In the genomic region with DNA sequence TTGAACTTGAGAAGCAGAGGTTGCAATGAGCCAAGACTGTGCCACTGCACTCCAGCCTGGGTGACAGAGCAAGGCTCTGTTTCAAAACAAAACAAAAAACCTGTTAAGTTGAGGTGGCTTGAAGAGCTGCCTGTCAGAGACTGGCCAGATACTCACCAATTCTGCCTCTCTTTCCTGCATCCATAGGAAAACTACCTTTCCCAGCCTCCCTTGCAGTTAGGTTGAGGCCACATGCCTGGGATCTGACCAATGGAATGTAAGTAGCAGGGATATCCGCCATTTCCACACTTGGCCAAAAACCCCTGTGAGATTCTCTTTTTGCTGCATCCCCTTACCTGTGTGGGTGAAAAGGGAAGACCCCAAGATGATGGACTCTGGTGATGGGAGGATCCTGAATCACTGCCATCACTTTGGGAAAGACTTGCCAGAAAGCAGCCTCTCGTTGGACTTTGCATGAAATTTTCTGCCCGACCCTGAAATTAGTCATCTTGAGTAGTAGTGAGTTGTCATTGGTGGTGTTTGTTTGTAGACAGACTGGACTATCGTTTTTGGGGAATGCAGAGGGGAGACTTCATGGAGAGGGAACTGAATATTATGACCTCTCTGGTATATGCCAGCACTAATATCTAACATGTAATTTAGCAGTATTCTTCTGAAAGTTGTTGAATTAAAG, we compare ENCODE assay signal across 12 cellular contexts. TPM values are rescaled to one million over a fixed set of nuclear protein-coding genes. Genes with fewer than 3 reads are reported as not detected.
DNase-seq lines count a peak whose midpoint lies in the region; ATAC-seq, FAIRE-seq and TF ChIP-seq lines count a peak whose summit lies in the region.
"Had no signal": no experiment of that assay in that cellular context is flagged by ENCODE, and none has a peak within 500 bp of the region (broad histone marks: within the 10 kb centered on the region; RNA-seq: fewer than 3 reads in every experiment).

No MANE protein-coding gene starts in this region.

- no peaks in the 10 kb centered on the region for H3K9me3 ChIP-seq in CD4-positive, alpha-beta memory T cell (ENCODE audit: control insufficient read depth in 1 of 2, low read length in 2 of 2)
- peaks cover 2% of the 10 kb centered on the region; the same call in 1 of the 2 replicates for H3K9me3 ChIP-seq in IMR-90 (ENCODE audit: control insufficient read depth, insufficient read depth, low read length)
- H3K9me3 ChIP-seq in mesenchymal stem cell (ENCODE audit: control insufficient read depth, low read length), result peaks cover 6% of the 10 kb centered on the region
- H3K9me3 ChIP-seq: adrenal gland, gastrocnemius medialis had no signal

- H3K36me3 ChIP-seq in CD4-positive, alpha-beta memory T cell (ENCODE audit: insufficient read depth, low read length), result peaks cover 8% of the 10 kb centered on the region
- H3K36me3 ChIP-seq in IMR-90 (ENCODE audit: control insufficient read depth, insufficient read depth, low read length) (no peaks in the 10 kb centered on the region), mesenchymal stem cell (ENCODE audit: control insufficient read depth in 1 of 2, insufficient read depth in 2 of 2, low read depth in 1 of 2, low read length in 2 of 2) (peaks cover 24 to 56% of the 10 kb centered on the region in 2 experiments)
- H3K36me3 ChIP-seq: adrenal gland, uterus had no signal

- H4K8ac ChIP-seq in IMR-90 (ENCODE audit: low read depth in 2 of 2, low read length in 2 of 2) (peak overlapping the region in 1 of 2 experiments; percentile 87; a peak in 1 of 4 replicates), mesenchymal stem cell (ENCODE audit: low read length) (peak overlapping the region; percentile 12)

- peak overlapping the region; percentile 54; the same call in 1 of the 2 replicates for H2AK5ac ChIP-seq in IMR-90 (ENCODE audit: low read depth, low read length)
- H2AK5ac ChIP-seq in mesenchymal stem cell (ENCODE audit: low read length, severe bottlenecking), result peak overlapping the region; percentile 7

- no peak for DNase-seq in CD4-positive, alpha-beta memory T cell
- peak; percentile 36 for DNase-seq in IMR-90
- no peak for DNase-seq in mesenchymal stem cell
- DNase-seq in T1000 (lab: John Stamatoyannopoulos, UW), result no peak
- DNase-seq in urothelium cell line (ENCODE audit: low spot score), result no peak
- no peak for DNase-seq in GOT3 (lab: John Stamatoyannopoulos, UW)
- DNase-seq in NCI-H1417 treated with DMSO at 0.1 percent for 48 hours (lab: John Stamatoyannopoulos, UW), result no peak
- DNase-seq: adrenal gland, gastrocnemius medialis, NCI-H1694, uterus had no signal

- H3K4me2 ChIP-seq in IMR-90 (ENCODE audit: low read depth, low read length), result no peak overlapping the region
- no peak overlapping the region for H3K4me2 ChIP-seq in mesenchymal stem cell (ENCODE audit: low read length, poor library complexity, severe bottlenecking)

- TF ChIP-seq RAD21 in IMR-90 (IDR thresholded peaks at IDR 0.05; ENCODE audit: low read length), result no peak

- no peak overlapping the region for H4K91ac ChIP-seq in IMR-90 (ENCODE audit: insufficient read depth, low read depth, low read length)
- no peak overlapping the region for H4K91ac ChIP-seq in mesenchymal stem cell (ENCODE audit: low read length)

- H2BK15ac ChIP-seq in IMR-90 (ENCODE audit: low read depth, low read length), result peak overlapping the region; percentile 84; the same call in 1 of the 3 replicates
- no peak overlapping the region for H2BK15ac ChIP-seq in mesenchymal stem cell (ENCODE audit: low read depth, poor library complexity, severe bottlenecking)

- dilution Hi-C loops in IMR-90 (cut with HindIII; ENCODE audit: low sequenced_read_pairs, unreplicated experiment), result no loop called here

- H4K20me1 ChIP-seq in IMR-90 (ENCODE audit: insufficient read depth, low read length), result no peaks in the 10 kb centered on the region

- H3K27me3 Mint-ChIP-seq in CD4-positive, alpha-beta memory T cell, result no peaks in the 10 kb centered on the region
- no peaks in the 10 kb centered on the region for H3K27me3 Mint-ChIP-seq in activated T-helper 17 cell treated with anti-CD3 and anti-CD28 coated beads, Interleukin-2, amount 50 U/mL, for 72 hours

- H4K5ac ChIP-seq in IMR-90 (ENCODE audit: low read depth, low read length), result no peak overlapping the region; the same call in 1 of the 2 replicates

- peaks cover 0 to 10% (median 0%) of the 10 kb centered on the region in 8 donors for H3K9me3 Mint-ChIP-seq in CD4-positive, alpha-beta memory T cell
- peaks cover 4% of the 10 kb centered on the region for H3K9me3 Mint-ChIP-seq in activated T-helper 17 cell treated with anti-CD3 and anti-CD28 coated beads, Interleukin-2, amount 50 U/mL, for 72 hours

- in situ Hi-C loops in IMR-90 (cut with MboI; ENCODE audit: low sequenced_read_pairs), result no loop called here

- H3K4me3 ChIP-seq in CD4-positive, alpha-beta memory T cell (ENCODE audit: low read length in 2 of 2), result peak overlapping the region in 1 of 2 donors; percentile 26
- no peak overlapping the region for H3K4me3 ChIP-seq in IMR-90 (ENCODE audit: insufficient read depth, low read depth, low read length)
- no peak overlapping the region for H3K4me3 ChIP-seq in mesenchymal stem cell (ENCODE audit: insufficient read depth in 1 of 2, low read depth in 1 of 2, low read length in 2 of 2)
- H3K4me3 ChIP-seq: adrenal gland, gastrocnemius medialis, uterus had no signal

- no CpG with 5 or more reads among the region's 4 CpGs for WGBS in IMR-90 (ENCODE audit: extremely low coverage in 2 of 2, insufficient read length in 1 of 2), 2 experiments
- 74% methylated on average over 3 of the region's 4 CpGs for WGBS in mesenchymal stem cell

- H2AFZ ChIP-seq in IMR-90 (replicated peaks; ENCODE audit: low read length, poor library complexity) (peak overlapping the region; percentile 84), mesenchymal stem cell (ENCODE audit: low read depth, low read length) (no peak overlapping the region)

- H3K27ac ChIP-seq in CD4-positive, alpha-beta memory T cell (ENCODE audit: low read depth, low read length), result peak overlapping the region; percentile 88
- H3K27ac ChIP-seq in IMR-90 (ENCODE audit: insufficient read depth, low read length) (no peak overlapping the region), mesenchymal stem cell (ENCODE audit: low read length, poor library complexity, severe bottlenecking) (no peak overlapping the region)
- H3K27ac ChIP-seq: adrenal gland, gastrocnemius medialis, uterus had no signal

- H3K23ac ChIP-seq in IMR-90 (ENCODE audit: low read depth, low read length) (no peak overlapping the region), mesenchymal stem cell (ENCODE audit: low read length in 2 of 2) (no peak overlapping the region)

- H3K18ac ChIP-seq in IMR-90 (ENCODE audit: low read depth, low read length) (no peak overlapping the region), mesenchymal stem cell (ENCODE audit: low read depth in 1 of 2, low read length in 2 of 2) (no peak overlapping the region)

- H3K4me1 ChIP-seq in CD4-positive, alpha-beta memory T cell (ENCODE audit: insufficient read depth, low read length), result peaks cover 91% of the 10 kb centered on the region
- H3K4me1 ChIP-seq in IMR-90 (ENCODE audit: control insufficient read depth, insufficient read depth, low read length), result peaks cover 6% of the 10 kb centered on the region
- peaks cover 20% of the 10 kb centered on the region for H3K4me1 ChIP-seq in mesenchymal stem cell (ENCODE audit: control insufficient read depth, insufficient read depth, low read depth, low read length)
- H3K4me1 ChIP-seq: adrenal gland, gastrocnemius medialis, uterus had no signal

- intact Hi-C loops in CD4-positive, alpha-beta memory T cell (cut with micrococcal nuclease), result no loop called here
- intact Hi-C loops in IMR-90 (cut with micrococcal nuclease), result no loop called here

- no peak for TF ChIP-seq POLR2A in IMR-90 (IDR thresholded peaks at IDR 0.05; ENCODE audit: low read depth, low read length)

- no peak overlapping the region for H2BK12ac ChIP-seq in mesenchymal stem cell (ENCODE audit: low read length in 2 of 2)

- H2BK120ac ChIP-seq in IMR-90 (ENCODE audit: low read depth, low read length) (no peak overlapping the region; the same call in 1 of the 2 replicates), mesenchymal stem cell (ENCODE audit: low read depth, low read length) (no peak overlapping the region)

- TF ChIP-seq CTCF in IMR-90 (conservative IDR thresholded peaks at IDR 0.05; ENCODE audit: low read depth, low read length), result no peak

- no peak for FAIRE-seq in urothelium cell line (lab: Jason Lieb, UNC)

- H3K14ac ChIP-seq in IMR-90 (replicated peaks; ENCODE audit: low read depth, low read length) (peak overlapping the region; percentile 52; the same call in 1 of the 2 replicates), mesenchymal stem cell (ENCODE audit: low read length in 2 of 2) (no peak overlapping the region)

- H3K79me1 ChIP-seq in IMR-90 (ENCODE audit: low read depth in 1 of 2, low read length in 2 of 2), result peaks cover 0 to 4% of the 10 kb centered on the region in 2 experiments; a peak in 1 of 4 replicates
- H3K79me1 ChIP-seq in mesenchymal stem cell (replicated peaks; ENCODE audit: low read length, poor library complexity, severe bottlenecking), result no peaks in the 10 kb centered on the region

- CTCF ChIA-PET in CD4-positive, alpha-beta memory T cell (lab: Charles Lee; ENCODE audit: partially characterized antibody), result interaction anchor here (1.0 to 5.5 kb wide), 3 partner anchors 13 to 21 kb away, joined by 5 to 45 read pairs (median 38); a partner anchor contains a TSS
- CTCF ChIA-PET in IMR-90 (lab: Yijun Ruan, JAX), result no interaction called here

- BruUV-seq in IMR-90 (replicated peaks; lab: Mats Ljungman, UMichigan), result no TSS peak

- peaks cover 21% of the 10 kb centered on the region for H3K9me1 ChIP-seq in IMR-90 (ENCODE audit: insufficient read depth, low read length)

- H3K4ac ChIP-seq in IMR-90 (ENCODE audit: low read depth, low read length), result 0 out of 2 replicates have a peak overlapping the region, but pooled peaks have one; percentile 9
- H3K4ac ChIP-seq in mesenchymal stem cell (ENCODE audit: low read depth in 1 of 2, low read length in 2 of 2), result peak overlapping the region in 1 of 2 experiments; percentile 11

- H3K27ac Mint-ChIP-seq in CD4-positive, alpha-beta memory T cell, result peak overlapping the region; percentile 95 to 100 (median 99)
- peak overlapping the region; percentile 96 for H3K27ac Mint-ChIP-seq in activated T-helper 17 cell treated with anti-CD3 and anti-CD28 coated beads, Interleukin-2, amount 50 U/mL, for 72 hours

- POLR2A ChIA-PET in CD4-positive, alpha-beta memory T cell (lab: Charles Lee; ENCODE audit: partially characterized antibody), result interaction anchor here (0.6 to 23.5 kb wide), 6 partner anchors 18 to 207 kb away, joined by 3 to 963 read pairs (median 15); a partner anchor contains a TSS
- POLR2A ChIA-PET in IMR-90 (lab: Charles Lee; ENCODE audit: unreplicated experiment), result no interaction called here

- peak overlapping the region; percentile 77 to 97 (median 86) for H3K4me3 Mint-ChIP-seq in CD4-positive, alpha-beta memory T cell
- H3K4me3 Mint-ChIP-seq in activated T-helper 17 cell treated with anti-CD3 and anti-CD28 coated beads, Interleukin-2, amount 50 U/mL, for 72 hours, result peak overlapping the region; percentile 82

- H2BK5ac ChIP-seq in IMR-90 (ENCODE audit: low read depth, low read length, poor library complexity, severe bottlenecking) (peak overlapping the region; percentile 2), mesenchymal stem cell (ENCODE audit: low read depth, low read length, poor library complexity, severe bottlenecking) (no peak overlapping the region)

- peaks cover 24 to 36% of the 10 kb centered on the region in 2 donors for H3K36me3 Mint-ChIP-seq in CD4-positive, alpha-beta memory T cell
- H3K36me3 Mint-ChIP-seq in activated T-helper 17 cell treated with anti-CD3 and anti-CD28 coated beads, Interleukin-2, amount 50 U/mL, for 72 hours (ENCODE audit: low read depth), result peaks cover 67% of the 10 kb centered on the region

- ATAC-seq in IMR-90 (ENCODE audit: low read depth), result peak; percentile 43; the same call in 1 of the 2 replicates
- ATAC-seq in activated T-helper 17 cell treated with anti-CD3 and anti-CD28 coated beads, Interleukin-2, amount 50 U/mL, for 72 hours (replicated peaks), result no peak
- ATAC-seq: gastrocnemius medialis had no signal

- peak overlapping the region; percentile 32; the same call in 1 of the 2 replicates for H3K56ac ChIP-seq in IMR-90 (ENCODE audit: extremely low read depth, insufficient read depth, low read length)

- H3K27me3 ChIP-seq in CD4-positive, alpha-beta memory T cell (ENCODE audit: insufficient read depth, low read length), result no peaks in the 10 kb centered on the region
- H3K27me3 ChIP-seq in IMR-90 (ENCODE audit: control insufficient read depth, insufficient read depth, low read length), result no peaks in the 10 kb centered on the region
- H3K27me3 ChIP-seq in mesenchymal stem cell (ENCODE audit: control insufficient read depth in 1 of 2, insufficient read depth in 1 of 2, low read length in 2 of 2), result no peaks in the 10 kb centered on the region
- H3K27me3 ChIP-seq: adrenal gland, gastrocnemius medialis, uterus had no signal

- H3K9ac ChIP-seq in IMR-90 (ENCODE audit: low read depth, low read length), result no peak overlapping the region
- H3K9ac ChIP-seq in mesenchymal stem cell (ENCODE audit: low read length), result no peak overlapping the region

- peak overlapping the region; percentile 76 for H2BK20ac ChIP-seq in IMR-90 (ENCODE audit: low read depth, low read length)

- no peak overlapping the region for H2AK9ac ChIP-seq in IMR-90 (replicated peaks; ENCODE audit: low read depth, low read length, poor library complexity)

- H3K4me1 Mint-ChIP-seq in CD4-positive, alpha-beta memory T cell, result peaks cover 67 to 93% (median 83%) of the 10 kb centered on the region in 4 donors
- peaks cover 68% of the 10 kb centered on the region for H3K4me1 Mint-ChIP-seq in activated T-helper 17 cell treated with anti-CD3 and anti-CD28 coated beads, Interleukin-2, amount 50 U/mL, for 72 hours

RNA-seq across cellular contexts. Expression of a gene that starts 14.0 kb away (rescaled TPM):
- 10 to 100 TPM; 10.6 to 10.8 TPM for total RNA-seq in CD4-positive, alpha-beta memory T cell
- polyA plus RNA-seq in CD4-positive, alpha-beta memory T cell, result 1 to 10 TPM; 3.0 to 8.3 TPM
- total RNA-seq in IMR-90 (2012; rRNA removed), result 0.28 and 0.72 TPM in 2 replicates
- polyA plus RNA-seq in IMR-90 (2012; rRNA removed), result 0.94 and 1.0 TPM in 2 replicates
- polyA plus RNA-seq in IMR-90 (2012; cell fraction: cytosol; rRNA removed), result 0.28 and 1.3 TPM in 2 replicates
- polyA plus RNA-seq in IMR-90 (2012; cell fraction: nucleus; rRNA removed; ENCODE audit: low replicate concordance), result 0.58 and 1.4 TPM in 2 replicates
- 10 to 100 TPM; 36.8 to 44.8 TPM for total RNA-seq in activated T-helper 17 cell treated with anti-CD3 and anti-CD28 coated beads, Interleukin-2, amount 50 U/mL, for 72 hours
- polyA plus RNA-seq in mesenchymal stem cell (2013, experiment 1 of 2), result 0.73 TPM
- polyA plus RNA-seq in mesenchymal stem cell (2013, experiment 2 of 2), result 0.55 TPM
